23 cellular contexts compared by ENCODE assay signal in genomic region chr13:79736356-79736755, GRCh38.
"Had no signal": no experiment of that assay in that cellular context is flagged by ENCODE, and none has a peak within 500 bp of the region (broad histone marks: within the 10 kb centered on the region; RNA-seq: fewer than 3 reads in every experiment).

No MANE protein-coding gene starts in this region.

- H3K36me3 Mint-ChIP-seq: activated naive CD8-positive, alpha-beta T cell had no signal

- H3K27me3 Mint-ChIP-seq: activated B cell treated with CpG ODN at 0.5 μM for 24 hours; activated CD4-positive, alpha-beta T cell treated with anti-CD3 and anti-CD28 coated beads for 36 hours; activated naive CD8-positive, alpha-beta T cell; activated T-cell treated with anti-CD3 and anti-CD28 coated beads, Interleukin-2, amount 50 U/mL, for 24 hours; effector memory CD8-positive, alpha-beta T cell had no signal

- H3K27me3 ChIP-seq: adrenal gland, colonic mucosa, dorsolateral prefrontal cortex, heart left ventricle, transverse colon had no signal

- H3K4me1 Mint-ChIP-seq: activated B cell treated with CpG ODN at 0.5 μM for 24 hours; activated CD4-positive, alpha-beta T cell treated with anti-CD3 and anti-CD28 coated beads for 36 hours; activated T-helper 17 cell treated with anti-CD3 and anti-CD28 coated beads, Interleukin-2, amount 50 U/mL, for 72 hours had no signal

- H3K9ac ChIP-seq: parathyroid adenoma had no signal

- H3K4me1 ChIP-seq: colonic mucosa, parathyroid adenoma had no signal

- H3K4me3 Mint-ChIP-seq: activated B cell treated with CpG ODN at 0.5 μM for 24 hours; activated CD4-positive, alpha-beta T cell treated with anti-CD3 and anti-CD28 coated beads for 36 hours; activated naive CD8-positive, alpha-beta T cell; activated T-cell treated with anti-CD3 and anti-CD28 coated beads, Interleukin-2, amount 50 U/mL, for 24 hours; activated T-helper 17 cell treated with anti-CD3 and anti-CD28 coated beads, Interleukin-2, amount 50 U/mL, for 72 hours; effector memory CD8-positive, alpha-beta T cell; nephron had no signal

- H3K27ac ChIP-seq: adrenal gland, colonic mucosa, dorsolateral prefrontal cortex, heart left ventricle, parathyroid adenoma, transverse colon had no signal

- H3K4me3 ChIP-seq: adrenal gland, colonic mucosa, dorsolateral prefrontal cortex, heart left ventricle, transverse colon had no signal

- FAIRE-seq: astrocyte, endothelial cell of umbilical vein had no signal

- H3K36me3 ChIP-seq: adrenal gland, colonic mucosa, heart left ventricle, transverse colon had no signal

- DNase-seq: activated B cell treated with CpG ODN at 0.5 μM for 24 hours; activated CD4-positive, alpha-beta T cell treated with anti-CD3 and anti-CD28 coated beads for 36 hours; activated CD4-positive, alpha-beta T cell treated with anti-CD3 and anti-CD28 coated beads, Interleukin-2, amount 50 U/mL, for 4 hours; activated CD8-positive, alpha-beta memory T cell treated with anti-CD3 and anti-CD28 coated beads for 24 hours; activated CD8-positive, alpha-beta memory T cell treated with anti-CD3 and anti-CD28 coated beads, Interleukin-2, amount 50 U/mL, for 4 hours; activated naive CD4-positive, alpha-beta T cell; activated T-cell treated with anti-CD3 and anti-CD28 coated beads, Interleukin-2, amount 50 U/mL, for 24 hours; adrenal gland; colonic mucosa; dorsolateral prefrontal cortex; effector memory CD8-positive, alpha-beta T cell; heart left ventricle; left ventricle myocardium superior; right cardiac atrium; stimulated activated CD4-positive, alpha-beta T cell treated with anti-CD3 and anti-CD28 coated beads, Interleukin-1b, Interleukin-23, amount 100 ng/mL, for 48 hours; T1000; transverse colon had no signal

- H3K79me2 ChIP-seq: parathyroid adenoma had no signal

- H3K27ac Mint-ChIP-seq: activated B cell treated with CpG ODN at 0.5 μM for 24 hours; activated CD4-positive, alpha-beta T cell treated with anti-CD3 and anti-CD28 coated beads for 36 hours; activated naive CD8-positive, alpha-beta T cell; activated T-cell treated with anti-CD3 and anti-CD28 coated beads, Interleukin-2, amount 50 U/mL, for 24 hours; activated T-helper 17 cell treated with anti-CD3 and anti-CD28 coated beads, Interleukin-2, amount 50 U/mL, for 72 hours; effector memory CD8-positive, alpha-beta T cell had no signal

- H2AFZ ChIP-seq: parathyroid adenoma had no signal

- H3K9me3 ChIP-seq: colonic mucosa, transverse colon had no signal

- ATAC-seq: activated CD4-positive, alpha-beta T cell treated with anti-CD3 and anti-CD28 coated beads for 36 hours; activated T-helper 17 cell treated with anti-CD3 and anti-CD28 coated beads, Interleukin-2, amount 50 U/mL, for 72 hours; effector memory CD8-positive, alpha-beta T cell; heart left ventricle; left ventricle myocardium superior; right cardiac atrium had no signal
